Comparison of ENCODE assay signal across 12 cellular contexts in the genomic region with DNA sequence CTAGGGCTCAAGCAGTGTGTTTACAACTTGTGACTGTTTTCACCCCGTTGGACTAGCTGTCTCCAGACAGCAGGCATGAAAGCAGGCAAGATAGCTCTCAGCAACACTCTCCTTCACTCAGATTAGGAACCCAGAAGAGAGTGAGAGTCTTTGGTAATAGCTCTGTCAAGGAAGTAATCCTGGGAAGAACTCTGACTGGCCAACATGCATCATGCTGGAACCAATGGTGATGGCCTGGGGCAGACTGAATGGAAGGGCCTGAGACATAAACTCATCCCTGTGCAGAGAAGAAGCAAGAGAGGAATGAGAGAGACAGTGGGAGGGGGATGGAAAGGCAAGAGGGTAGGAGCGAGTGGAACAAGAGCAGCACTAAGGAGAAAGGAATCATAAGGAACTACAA. TPM values are rescaled to one million over a fixed set of nuclear protein-coding genes. Genes with fewer than 3 reads are reported as not detected.
DNase-seq lines count a peak whose midpoint lies in the region; ATAC-seq and TF ChIP-seq lines count a peak whose summit lies in the region.
"Had no signal": no experiment of that assay in that cellular context is flagged by ENCODE, and none has a peak within 500 bp of the region (broad histone marks: within the 10 kb centered on the region; RNA-seq: fewer than 3 reads in every experiment).

No MANE protein-coding gene starts in this region.

- H3K9ac ChIP-seq in SK-N-MC (ENCODE audit: insufficient read length), result peak overlapping the region; percentile 34

- H3K27ac ChIP-seq in SK-N-MC, result peak overlapping the region; percentile 92
- H3K27ac ChIP-seq: WERI-Rb-1 had no signal

- H3K9me3 ChIP-seq in SK-N-MC (ENCODE audit: low read depth, low read length), result no peaks in the 10 kb centered on the region

- peak overlapping the region; percentile 58 for H3K4me3 ChIP-seq in SK-N-MC

- CTCF ChIA-PET in HEK293T (lab: Yijun Ruan, JAX), result interaction anchor here (0.5 to 0.6 kb wide), 2 partner anchors 61 to 324 kb away, joined by 3 read pairs; no protein-coding TSS in a partner anchor

- POLR2A ChIA-PET in HEK293T (lab: Yijun Ruan, JAX), result no interaction called here

- H3K36me3 ChIP-seq in SK-N-MC (ENCODE audit: insufficient read depth, low read length), result no peaks in the 10 kb centered on the region
- H3K36me3 ChIP-seq: WERI-Rb-1 had no signal

- peak; percentile 11 for ATAC-seq in GM21619 (IDR thresholded peaks at IDR 0.05; ENCODE audit: unreplicated experiment)
- ATAC-seq in GM18867 (IDR thresholded peaks at IDR 0.05; ENCODE audit: unreplicated experiment), result no peak

- DNase-seq in A172 (ENCODE audit: low spot score) (peak; percentile 52), SK-N-MC (ENCODE audit: low read depth, low spot score) (no peak), iris pigment epithelial cell (ENCODE audit: low read depth) (peak; percentile 15), HEK293T (ENCODE audit: extremely low spot score) (no peak), NCI-H69 (lab: John Stamatoyannopoulos, UW) (no peak)
- DNase-seq in activated T-cell treated with anti-CD3 and anti-CD28 coated beads, Interleukin-2, amount 50 U/mL, for 1 hour, result no peak
- DNase-seq: NCI-H446 treated with DMSO at 0.1 percent for 48 hours, right cardiac atrium, SHP77, WERI-Rb-1 had no signal

TF ChIP-seq in HEK293T, 16 proteins besides CTCF, POLR2A, EP300 and RAD21:
- TF ChIP-seq LEF1 (IDR thresholded peaks at IDR 0.05; ENCODE audit: borderline replicate concordance) (no peak), TARDBP (IDR thresholded peaks at IDR 0.05) (no peak), L3MBTL2 (conservative IDR thresholded peaks at IDR 0.05) (no peak), FOXK2 (IDR thresholded peaks at IDR 0.05) (no peak)

RNA-seq across cellular contexts. Expression of gene AKR1D1, which starts 48.9 kb away (rescaled TPM):
- total RNA-seq in A172 (2014; rRNA removed; shearing (Covaris generic)), result not detected in 2 replicates
- total RNA-seq: right cardiac atrium had no signal

Comparison
In these comparisons a context has a peak if more than half of its experiments do, and no peak if none do; other contexts are left out.
1. DNase-seq: peak in A172 (single experiment) and iris pigment epithelial cell (single experiment); none in SK-N-MC (single experiment), HEK293T (single experiment), activated T-cell treated with anti-CD3 and anti-CD28 coated beads, Interleukin-2, amount 50 U/mL, for 1 hour (single experiment) and NCI-H69 (single experiment).